In the genomic region with DNA sequence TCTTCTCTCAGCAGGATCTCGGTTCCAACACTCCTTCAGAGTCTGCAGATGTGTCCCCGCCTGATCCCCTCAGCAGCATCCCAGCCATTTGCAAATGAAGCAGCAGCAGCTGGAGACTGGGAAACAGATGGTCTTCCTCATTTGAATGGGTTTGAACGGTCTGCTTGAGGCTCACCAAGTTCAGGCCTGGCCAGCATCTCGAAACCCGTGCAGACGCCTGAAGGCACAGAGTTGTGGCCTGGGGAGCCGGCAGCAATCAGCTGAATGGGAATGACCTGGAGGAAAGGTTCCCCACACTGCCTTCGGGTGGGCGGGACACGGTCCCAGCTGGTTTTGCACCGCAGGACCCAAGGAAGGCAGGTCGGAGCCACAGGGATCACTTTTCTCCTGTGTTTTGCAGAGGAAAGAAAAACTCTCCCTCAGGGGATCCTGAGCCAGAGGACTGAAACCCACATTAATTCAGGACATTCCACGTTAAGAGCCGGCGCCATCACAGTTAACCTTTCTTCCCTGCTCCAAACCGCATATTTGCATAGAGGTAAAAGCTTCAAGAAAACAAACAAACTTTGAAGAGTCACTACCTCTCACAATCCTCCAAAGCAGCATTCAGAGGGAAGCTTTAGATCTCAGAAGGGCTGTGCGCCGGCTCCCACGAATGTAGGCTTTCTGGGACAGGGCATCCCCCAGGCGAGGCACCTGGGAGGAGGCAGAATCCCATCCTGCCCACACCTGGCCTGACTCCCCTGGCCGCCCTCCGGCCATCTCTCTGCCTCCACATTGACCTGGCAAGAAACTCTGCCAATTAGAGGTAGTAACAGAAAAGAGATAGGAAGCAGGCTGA, we compare ENCODE assay signal across 14 cellular contexts. TPM values are rescaled to one million over a fixed set of nuclear protein-coding genes. Genes with fewer than 3 reads are reported as not detected.
A peak's percentile ranks its signal among the peaks of the same experiment; 100 is the strongest.
DNase-seq lines count a peak whose midpoint lies in the region; ATAC-seq and TF ChIP-seq lines count a peak whose summit lies in the region.
"Had no signal": no experiment of that assay in that cellular context is flagged by ENCODE, and none has a peak within 500 bp of the region (broad histone marks: within the 10 kb centered on the region; RNA-seq: fewer than 3 reads in every experiment).

No MANE protein-coding gene starts in this region.

- no peak for ATAC-seq in HG02970 (IDR thresholded peaks at IDR 0.05; ENCODE audit: low FRiP score, unreplicated experiment)
- no peak for ATAC-seq in HG02938 (IDR thresholded peaks at IDR 0.05; ENCODE audit: unreplicated experiment)

- H3K4me1 ChIP-seq in esophagus muscularis mucosa, result peaks cover 0 to 72% (median 67%) of the 10 kb centered on the region in 4 donors
- H3K4me1 ChIP-seq: ascending aorta had no signal

- H3K4me3 ChIP-seq in esophagus muscularis mucosa, result no peak overlapping the region
- H3K4me3 ChIP-seq: ascending aorta, spleen, tibial artery had no signal

- no peaks in the 10 kb centered on the region for H3K9me3 ChIP-seq in esophagus muscularis mucosa
- H3K9me3 ChIP-seq: ascending aorta, spleen, tibial artery had no signal

- no peak for TF ChIP-seq CTCF in esophagus muscularis mucosa (IDR thresholded peaks at IDR 0.05)

- H3K27me3 ChIP-seq in esophagus muscularis mucosa, result no peaks in the 10 kb centered on the region
- H3K27me3 ChIP-seq: ascending aorta, spleen, tibial artery had no signal

- peak overlapping the region; percentile 80 to 85 (median 82) for H3K27ac ChIP-seq in esophagus muscularis mucosa (replicated peaks in 1 of 4)
- H3K27ac ChIP-seq: ascending aorta, spleen, tibial artery had no signal

- intact Hi-C loops in esophagus muscularis mucosa (cut with DNase I), result no loop called here

- no peaks in the 10 kb centered on the region for H3K36me3 ChIP-seq in esophagus muscularis mucosa
- H3K36me3 ChIP-seq: ascending aorta, spleen, tibial artery had no signal

- peak; percentile 49 for DNase-seq in Ammon's horn (ENCODE audit: low spot score)
- peak; percentile 77 for DNase-seq in NCI-H2171 treated with DMSO at 0.1 percent for 48 hours (lab: John Stamatoyannopoulos, UW)
- no peak for DNase-seq in esophagus muscularis mucosa (ENCODE audit: extremely low spot score)
- DNase-seq in mesenteric fat pad (ENCODE audit: low spot score), result peak; percentile 74
- no peak for DNase-seq in AG08396 (ENCODE audit: low spot score)
- no peak for DNase-seq in KBM-7
- DNase-seq: COR-L47, NCI-H187 treated with DMSO at 0.1 percent for 48 hours, spleen, tibial artery had no signal

- no peak for TF ChIP-seq POLR2A in esophagus muscularis mucosa (IDR thresholded peaks at IDR 0.05; ENCODE audit: low read depth)

- TF ChIP-seq EP300 in esophagus muscularis mucosa (IDR thresholded peaks at IDR 0.05), result no peak

- in situ Hi-C loops in KBM-7 (cut with MboI; ENCODE audit: low pct_unique_long_range_greater_than_20kb, low sequenced_read_pairs), result no loop called here

- WGBS in esophagus muscularis mucosa, result 64% methylated on average over 12 of the region's 22 CpGs

RNA-seq across cellular contexts. Expression of gene FGFR2, which starts 17.7 kb away (rescaled TPM):
- total RNA-seq in esophagus muscularis mucosa (10 to 100 TPM; 58.6 to 74.0 (median 60.5) TPM), mesenteric fat pad (1.4 TPM)
- total RNA-seq: T-helper 1 cell treated with Interleukin-12 subunit alpha and Interleukin-12 subunit beta and Interleukin-4 antibody, amounts not matched to agents 30 ng/mL and 1 ng/mL, for 36 hours had no signal

Comparison
In these comparisons a context has a peak if more than half of its experiments do, and no peak if none do; other contexts are left out.
1. DNase-seq: peak in Ammon's horn (single experiment), NCI-H2171 treated with DMSO at 0.1 percent for 48 hours (single experiment) and mesenteric fat pad (single experiment); none in esophagus muscularis mucosa (single experiment), AG08396 (single experiment) and KBM-7 (single experiment).
2. RNA of gene FGFR2, which starts 17.7 kb away (total RNA-seq): 58.6 to 74.0 TPM in esophagus muscularis mucosa; 1.4 TPM in mesenteric fat pad (single experiment); every median in the first group is over 10 times any median in the second.